9 cellular contexts compared by ENCODE assay signal in genomic region chr13:113449693-113450347, GRCh38. TPM values are rescaled to one million over a fixed set of nuclear protein-coding genes. Genes with fewer than 3 reads are reported as not detected.
A peak's percentile ranks its signal among the peaks of the same experiment; 100 is the strongest.
DNase-seq lines count a peak whose midpoint lies in the region; ATAC-seq, FAIRE-seq and TF ChIP-seq lines count a peak whose summit lies in the region.
"Had no signal": no experiment of that assay in that cellular context is flagged by ENCODE, and none has a peak within 500 bp of the region (broad histone marks: within the 10 kb centered on the region; RNA-seq: fewer than 3 reads in every experiment).

No MANE protein-coding gene starts in this region.

- H3K4me3 Mint-ChIP-seq in activated naive CD4-positive, alpha-beta T cell treated with anti-CD3 and anti-CD28 coated beads for 36 hours = peak overlapping the region; percentile 65
- H3K4me3 Mint-ChIP-seq in activated CD8-positive, alpha-beta T cell treated with anti-CD3 and anti-CD28 coated beads for 36 hours = peak overlapping the region; percentile 46
- H3K4me3 Mint-ChIP-seq: neural progenitor cell had no signal

- H3K4me1 Mint-ChIP-seq in activated naive CD4-positive, alpha-beta T cell treated with anti-CD3 and anti-CD28 coated beads for 36 hours (ENCODE audit: low read depth) = no peaks in the 10 kb centered on the region
- no peaks in the 10 kb centered on the region for H3K4me1 Mint-ChIP-seq in activated CD8-positive, alpha-beta T cell treated with anti-CD3 and anti-CD28 coated beads for 36 hours (ENCODE audit: low read depth)

- no peak for ATAC-seq in activated CD8-positive, alpha-beta T cell treated with anti-CD3 and anti-CD28 coated beads for 36 hours
- ATAC-seq in GM18498 (IDR thresholded peaks at IDR 0.05; ENCODE audit: unreplicated experiment) = no peak

- intact Hi-C loops in activated naive CD4-positive, alpha-beta T cell treated with anti-CD3 and anti-CD28 coated beads for 36 hours (cut with micrococcal nuclease) = no loop called here
- intact Hi-C loops in activated CD8-positive, alpha-beta T cell treated with anti-CD3 and anti-CD28 coated beads for 36 hours (cut with micrococcal nuclease) = no loop called here
- intact Hi-C loops in kidney (cut with DNase I) = no loop called here

- 76 to 80% methylated on average over 12 to 13 of the region's 13 CpGs for WGBS in tibial nerve, 2 donors
- 88 to 95% methylated on average over 13 of the region's 13 CpGs for whole genome bisulfite sequencing in GM23248 (ENCODE audit: low coverage in 1 of 2, low lambda C conversion rate in 2 of 2, missing lambda C conversion rate in 2 of 2), 2 experiments

- in situ Hi-C loops in GM23248 (cut with MboI) = no loop called here

- H3K27ac Mint-ChIP-seq in activated naive CD4-positive, alpha-beta T cell treated with anti-CD3 and anti-CD28 coated beads for 36 hours = peak overlapping the region; percentile 46
- H3K27ac Mint-ChIP-seq in activated CD8-positive, alpha-beta T cell treated with anti-CD3 and anti-CD28 coated beads for 36 hours = no peak overlapping the region
- H3K27ac Mint-ChIP-seq: neural progenitor cell had no signal

- no peak overlapping the region for H3K4me2 ChIP-seq in GM23248 (ENCODE audit: unreplicated experiment)
- H3K4me2 ChIP-seq: neural progenitor cell had no signal

- no peak overlapping the region for H2AFZ ChIP-seq in GM23248
- H2AFZ ChIP-seq: neural progenitor cell had no signal

- H3K36me3 Mint-ChIP-seq in activated naive CD4-positive, alpha-beta T cell treated with anti-CD3 and anti-CD28 coated beads for 36 hours (ENCODE audit: low read depth) = peaks cover 1% of the 10 kb centered on the region
- H3K36me3 Mint-ChIP-seq in activated CD8-positive, alpha-beta T cell treated with anti-CD3 and anti-CD28 coated beads for 36 hours (ENCODE audit: low read depth) = no peaks in the 10 kb centered on the region

- no peaks in the 10 kb centered on the region for H3K9me3 ChIP-seq in kidney (ENCODE audit: control insufficient read depth in 1 of 2, low read length in 2 of 2)
- no peaks in the 10 kb centered on the region for H3K9me3 ChIP-seq in tibial nerve
- no peaks in the 10 kb centered on the region for H3K9me3 ChIP-seq in GM23248 (ENCODE audit: low read depth)

- no peak for TF ChIP-seq EP300 in tibial nerve (IDR thresholded peaks at IDR 0.05)

- TF ChIP-seq POLR2A in tibial nerve (IDR thresholded peaks at IDR 0.05) = no peak

- no peaks in the 10 kb centered on the region for H3K9me2 ChIP-seq in GM23248 (ENCODE audit: insufficient read depth)

- POLR2A ChIA-PET in activated CD8-positive, alpha-beta T cell treated with anti-CD3 and anti-CD28 coated beads for 36 hours (lab: Charles Lee) = interaction anchor here (0.6 kb wide), 1 partner anchor 193 kb away, joined by 3 read pairs; no protein-coding TSS in a partner anchor

- peaks cover 7% of the 10 kb centered on the region for H3F3A ChIP-seq in GM23248 (ENCODE audit: insufficient read depth)

- H3K27ac ChIP-seq in kidney (ENCODE audit: low read depth in 2 of 2, low read length in 2 of 2) = no peak overlapping the region
- peak overlapping the region in 3 of 4 donors; percentile 58 to 71 (median 62) for H3K27ac ChIP-seq in tibial nerve
- no peak overlapping the region for H3K27ac ChIP-seq in GM23248
- H3K27ac ChIP-seq: neural progenitor cell had no signal

- H3K4me1 ChIP-seq in kidney (ENCODE audit: control insufficient read depth in 1 of 2, insufficient read depth in 1 of 2, low read depth in 1 of 2, low read length in 2 of 2) (no peaks in the 10 kb centered on the region), tibial nerve (peaks cover 0 to 11% (median 0%) of the 10 kb centered on the region in 4 donors), GM23248 (ENCODE audit: insufficient read depth) (peaks cover 13% of the 10 kb centered on the region)
- H3K4me1 ChIP-seq: neural progenitor cell had no signal

- CTCF ChIA-PET in activated naive CD4-positive, alpha-beta T cell treated with anti-CD3 and anti-CD28 coated beads for 36 hours (lab: Charles Lee) = no interaction called here
- CTCF ChIA-PET in activated CD8-positive, alpha-beta T cell treated with anti-CD3 and anti-CD28 coated beads for 36 hours (lab: Charles Lee) = no interaction called here

- peak overlapping the region in 1 of 2 donors; percentile 29 for H3K4me3 ChIP-seq in kidney (ENCODE audit: low read length in 2 of 2)
- peak overlapping the region; percentile 16 to 51 (median 28) for H3K4me3 ChIP-seq in tibial nerve
- no peak overlapping the region for H3K4me3 ChIP-seq in GM23248
- H3K4me3 ChIP-seq: neural progenitor cell had no signal

- no peaks in the 10 kb centered on the region for H3K27me3 Mint-ChIP-seq in activated naive CD4-positive, alpha-beta T cell treated with anti-CD3 and anti-CD28 coated beads for 36 hours (ENCODE audit: low read depth)
- H3K27me3 Mint-ChIP-seq in activated CD8-positive, alpha-beta T cell treated with anti-CD3 and anti-CD28 coated beads for 36 hours = no peaks in the 10 kb centered on the region

- no peaks in the 10 kb centered on the region for H3K79me2 ChIP-seq in GM23248 (ENCODE audit: insufficient read depth)

- no peak for TF ChIP-seq CTCF in activated CD8-positive, alpha-beta T cell treated with anti-CD3 and anti-CD28 coated beads for 36 hours (IDR thresholded peaks at IDR 0.05)
- TF ChIP-seq CTCF in kidney (IDR thresholded peaks at IDR 0.05; ENCODE audit: borderline replicate concordance, extremely low read depth, insufficient read depth) (no peak), tibial nerve (IDR thresholded peaks at IDR 0.05) (no peak)

- H4K20me1 ChIP-seq in GM23248 (ENCODE audit: insufficient read depth) = no peaks in the 10 kb centered on the region

- H3K27me3 ChIP-seq in tibial nerve (no peaks in the 10 kb centered on the region), GM23248 (replicated peaks; ENCODE audit: insufficient read depth) (no peaks in the 10 kb centered on the region)
- H3K27me3 ChIP-seq: neural progenitor cell had no signal

- no peak overlapping the region for H3K9ac ChIP-seq in kidney (ENCODE audit: low read length in 2 of 2)
- no peak overlapping the region for H3K9ac ChIP-seq in GM23248
- H3K9ac ChIP-seq: neural progenitor cell had no signal

- no peaks in the 10 kb centered on the region for H3K9me3 Mint-ChIP-seq in activated naive CD4-positive, alpha-beta T cell treated with anti-CD3 and anti-CD28 coated beads for 36 hours
- H3K9me3 Mint-ChIP-seq in activated CD8-positive, alpha-beta T cell treated with anti-CD3 and anti-CD28 coated beads for 36 hours = peaks cover 3% of the 10 kb centered on the region
- H3K9me3 Mint-ChIP-seq: neural progenitor cell had no signal

- no peak for DNase-seq in activated naive CD4-positive, alpha-beta T cell treated with anti-CD3 and anti-CD28 coated beads for 36 hours
- DNase-seq in activated naive CD4-positive, alpha-beta T cell treated with anti-CD3 and anti-CD28 coated beads, Interleukin-2, amount 50 U/mL, for 16 hours = no peak
- DNase-seq in activated CD8-positive, alpha-beta T cell treated with anti-CD3 and anti-CD28 coated beads for 36 hours = no peak
- peak; percentile 30 for DNase-seq in kidney
- DNase-seq in tibial nerve (ENCODE audit: low spot score in 2 of 2) = no peak
- DNase-seq in GM23248 = no peak
- DNase-seq in GM19239 (ENCODE audit: insufficient read length, low spot score) = no peak

- H3K36me3 ChIP-seq in kidney (ENCODE audit: control insufficient read depth in 1 of 2, insufficient read depth in 2 of 2, low read length in 2 of 2) = peaks cover 0 to 6% of the 10 kb centered on the region in 2 donors
- peaks cover 0 to 20% (median 0%) of the 10 kb centered on the region in 3 donors for H3K36me3 ChIP-seq in tibial nerve
- H3K36me3 ChIP-seq in GM23248 (ENCODE audit: low read depth) = no peaks in the 10 kb centered on the region; the same call in 1 of the 2 replicates
- H3K36me3 ChIP-seq: neural progenitor cell had no signal

- FAIRE-seq in kidney (lab: Jason Lieb, UNC) = no peak
- no peak for FAIRE-seq in GM19239 (lab: Jason Lieb, UNC)

RNA-seq across cellular contexts. Expression of gene ADPRHL1, which starts 3.5 kb away (rescaled TPM):
- total RNA-seq in activated naive CD4-positive, alpha-beta T cell treated with anti-CD3 and anti-CD28 coated beads for 36 hours = under 1 TPM; 0.10 to 0.57 TPM
- total RNA-seq in activated CD8-positive, alpha-beta T cell treated with anti-CD3 and anti-CD28 coated beads for 36 hours = under 1 TPM; 0.23 to 0.36 TPM
- 1.5 TPM for total RNA-seq in kidney
- 1.1 TPM for polyA plus RNA-seq in kidney (ENCODE audit: insufficient read depth, low read depth, low replicate concordance)
- 10 to 100 TPM in 2 of 4 donors, 1 to 10 TPM in 2; 6.9 to 15.5 (median 12.6) TPM for total RNA-seq in tibial nerve
- 1.4 and 2.2 TPM in 2 replicates for total RNA-seq in GM23248 (2014; rRNA removed; shearing (Covaris generic))
- 1.6 and 1.8 TPM in 2 replicates for polyA plus RNA-seq in GM23248 (2016; fragmentation: Nextera tagmentation; extraction: Ambion mirVana)

RNA-seq across cellular contexts. Expression of gene DCUN1D2, which starts 40.7 kb away (rescaled TPM):
- total RNA-seq in activated naive CD4-positive, alpha-beta T cell treated with anti-CD3 and anti-CD28 coated beads for 36 hours = 10 to 100 TPM; 14.3 to 14.7 TPM
- 10 to 100 TPM; 13.4 to 14.7 TPM for total RNA-seq in activated CD8-positive, alpha-beta T cell treated with anti-CD3 and anti-CD28 coated beads for 36 hours
- total RNA-seq in kidney (19.5 TPM), tibial nerve (10 to 100 TPM; 16.3 to 28.0 (median 21.0) TPM)
- polyA plus RNA-seq in kidney (ENCODE audit: insufficient read depth, low read depth, low replicate concordance) (7.6 TPM), GM23248 (2016; fragmentation: Nextera tagmentation; extraction: Ambion mirVana) (7.2 and 11.1 TPM in 2 replicates)
- 9.9 and 22.1 TPM in 2 replicates for total RNA-seq in GM23248 (2014; rRNA removed; shearing (Covaris generic))

Comparison
In these comparisons a context has a peak if more than half of its experiments do, and no peak if none do; other contexts are left out.
1. H3K27ac ChIP-seq: peak in tibial nerve (3 of 4); none in kidney (0 of 2) and GM23248 (single experiment).